13 cellular contexts compared by ENCODE assay signal in genomic region chr1:112906155-112906698, GRCh38. TPM values are rescaled to one million over a fixed set of nuclear protein-coding genes. Genes with fewer than 3 reads are reported as not detected.
DNase-seq lines count a peak whose midpoint lies in the region; ATAC-seq and TF ChIP-seq lines count a peak whose summit lies in the region.
"Had no signal": no experiment of that assay in that cellular context is flagged by ENCODE, and none has a peak within 500 bp of the region (broad histone marks: within the 10 kb centered on the region; RNA-seq: fewer than 3 reads in every experiment).

No MANE protein-coding gene starts in this region.

- peak overlapping the region; percentile 39 for H3K27ac Mint-ChIP-seq in Caco-2 (ENCODE audit: unreplicated experiment)

- H3K4me3 Mint-ChIP-seq in Caco-2 (ENCODE audit: unreplicated experiment) = no peak overlapping the region

- peaks cover 27% of the 10 kb centered on the region for H3K4me1 ChIP-seq in Caco-2

- H3K36me3 ChIP-seq in Caco-2 (ENCODE audit: control insufficient read depth, insufficient read depth, low read length) = no peaks in the 10 kb centered on the region

- no peaks in the 10 kb centered on the region for H3K27me3 Mint-ChIP-seq in Caco-2 (ENCODE audit: insufficient read depth, unreplicated experiment)

- H3K27ac ChIP-seq in cingulate gyrus (ENCODE audit: low read depth, low read length) = peak overlapping the region; percentile 61

- CTCF ChIA-PET in Caco-2 (lab: Charles Lee) = interaction anchor here (0.7 to 1.8 kb wide), 2 partner anchors 65 to 166 kb away, joined by 3 to 7 read pairs; partner anchors contain the start of gene LRIG2

- no peaks in the 10 kb centered on the region for H3K9me3 Mint-ChIP-seq in Caco-2 (ENCODE audit: unreplicated experiment)

- peaks cover 23% of the 10 kb centered on the region for H3K4me1 Mint-ChIP-seq in Caco-2 (ENCODE audit: low read depth, unreplicated experiment)

- DNase-seq in Caco-2 = no peak
- peak; percentile 11 for DNase-seq in NCI-H69 (lab: John Stamatoyannopoulos, UW)
- DNase-seq in midbrain (lab: John Stamatoyannopoulos, UW) = peak; percentile 12
- DNase-seq in sciatic nerve (ENCODE audit: low spot score) = no peak
- DNase-seq in SHP77 treated with DMSO at 0.1 percent for 48 hours (lab: John Stamatoyannopoulos, UW) = no peak
- DNase-seq: activated CD8-positive, alpha-beta memory T cell treated with anti-CD3 and anti-CD28 coated beads, Interleukin-2, amount 50 U/mL, for 4 hours; MG63; NCI-H446; SIG-M5 had no signal

- H3K27me3 ChIP-seq in Caco-2 (replicated peaks; ENCODE audit: control insufficient read depth, insufficient read depth, low read length) = no peaks in the 10 kb centered on the region
- H3K27me3 ChIP-seq: MG63 had no signal

- H3K4me3 ChIP-seq in Caco-2 (ENCODE audit: low read depth, low read length) = no peak overlapping the region
- H3K4me3 ChIP-seq: lung, MG63 had no signal

- intact Hi-C loops in Caco-2 (cut with micrococcal nuclease; ENCODE audit: unreplicated experiment) (no loop called here), sciatic nerve (cut with DNase I) (no loop called here)

- H3K36me3 Mint-ChIP-seq in Caco-2 (ENCODE audit: insufficient read depth, unreplicated experiment) = peaks cover 15% of the 10 kb centered on the region

- TF ChIP-seq CTCF in Caco-2 (IDR thresholded peaks at IDR 0.05; ENCODE audit: insufficient read depth in 1 of 2, low read depth in 1 of 2, low read length in 1 of 2, severe bottlenecking in 1 of 2, unreplicated experiment in 1 of 2) = no peak

- no peaks in the 10 kb centered on the region for H3K9me3 ChIP-seq in Caco-2

- ATAC-seq in HG03442 (IDR thresholded peaks at IDR 0.05; ENCODE audit: unreplicated experiment) (no peak), sciatic nerve (no peak), HG03457 (IDR thresholded peaks at IDR 0.05; ENCODE audit: unreplicated experiment) (no peak)

- BruUV-seq in Caco-2 (replicated peaks; lab: Mats Ljungman, UMichigan) = no TSS peak

- POLR2A ChIA-PET in Caco-2 (lab: Charles Lee) = no interaction called here

RNA-seq across cellular contexts. Expression of gene SLC16A1, which starts 49.8 kb away (rescaled TPM):
- total RNA-seq in Caco-2 (2022) (104 and 107 TPM in 2 replicates), sciatic nerve (17.4 TPM)

Comparison
In these comparisons a context has a peak if more than half of its experiments do, and no peak if none do; other contexts are left out.
1. DNase-seq: peak in NCI-H69 (single experiment) and midbrain (single experiment); none in Caco-2 (0 of 2), sciatic nerve (single experiment) and SHP77 treated with DMSO at 0.1 percent for 48 hours (single experiment).